In genomic region chr4:2598661-2599654, GRCh38 we compare ENCODE assay signal across 8 cellular contexts.
DNase-seq lines count a peak whose midpoint lies in the region; ATAC-seq and TF ChIP-seq lines count a peak whose summit lies in the region.

No MANE protein-coding gene starts in this region.

- H3K9me3 Mint-ChIP-seq in stimulated activated memory B cell treated with anti-CD40 and anti-IgM and Interleukin-4, amounts not matched to agents 10 μg/mL and 1 μg/mL and 100 μg/mL, for 72 hours: no peaks in the 10 kb centered on the region

- no peaks in the 10 kb centered on the region for H4K20me1 ChIP-seq in OCI-LY1 (ENCODE audit: insufficient read depth, low read length)

- ATAC-seq in HG02759 (IDR thresholded peaks at IDR 0.05; ENCODE audit: unreplicated experiment): peak; percentile 80
- ATAC-seq in stimulated activated memory B cell treated with anti-CD40 and anti-IgM and Interleukin-4, amounts not matched to agents 10 μg/mL and 1 μg/mL and 100 μg/mL, for 72 hours: peak; percentile 97

- H3K9me3 ChIP-seq in OCI-LY1 (ENCODE audit: low read length): no peaks in the 10 kb centered on the region
- H3K9me3 ChIP-seq in effector memory CD4-positive, alpha-beta T cell (ENCODE audit: control insufficient read depth, low read length): no peaks in the 10 kb centered on the region

- H3K36me3 Mint-ChIP-seq in stimulated activated memory B cell treated with anti-CD40 and anti-IgM and Interleukin-4, amounts not matched to agents 10 μg/mL and 1 μg/mL and 100 μg/mL, for 72 hours: peaks cover 25% of the 10 kb centered on the region

- peak overlapping the region; percentile 65 for H3K27ac Mint-ChIP-seq in stimulated activated memory B cell treated with anti-CD40 and anti-IgM and Interleukin-4, amounts not matched to agents 10 μg/mL and 1 μg/mL and 100 μg/mL, for 72 hours

- peak overlapping the region; percentile 71 for H3K4me3 Mint-ChIP-seq in stimulated activated memory B cell treated with anti-CD40 and anti-IgM and Interleukin-4, amounts not matched to agents 10 μg/mL and 1 μg/mL and 100 μg/mL, for 72 hours

- H3K4me1 Mint-ChIP-seq in stimulated activated memory B cell treated with anti-CD40 and anti-IgM and Interleukin-4, amounts not matched to agents 10 μg/mL and 1 μg/mL and 100 μg/mL, for 72 hours: peaks cover 63% of the 10 kb centered on the region

- DNase-seq in SKM-1 treated with dmso at 0.1 percent for 144 hours (lab: John Stamatoyannopoulos, UW; ENCODE audit: unreplicated experiment): peak; percentile 46
- DNase-seq in SKM-1 (lab: John Stamatoyannopoulos, UW; ENCODE audit: unreplicated experiment): no peak
- no peak for DNase-seq in fibroblast of pulmonary artery (ENCODE audit: low read depth)
- no peak for DNase-seq in NCI-H1417 treated with DMSO at 0.1 percent for 48 hours (lab: John Stamatoyannopoulos, UW)
- no peak for DNase-seq in effector memory CD4-positive, alpha-beta T cell

- H3K36me3 ChIP-seq in OCI-LY1 (ENCODE audit: insufficient read depth, low read length): peaks cover 4% of the 10 kb centered on the region; the same call in 1 of the 2 replicates
- peaks cover 5% of the 10 kb centered on the region for H3K36me3 ChIP-seq in effector memory CD4-positive, alpha-beta T cell (ENCODE audit: control insufficient read depth, insufficient read depth, low read length)

- H3K27ac ChIP-seq in OCI-LY1 (ENCODE audit: low read depth, low read length, poor library complexity, severe bottlenecking): peak overlapping the region; percentile 80
- no peak overlapping the region for H3K27ac ChIP-seq in effector memory CD4-positive, alpha-beta T cell (ENCODE audit: insufficient read depth, low read length, poor library complexity, severe bottlenecking)

- H3F3A ChIP-seq in OCI-LY1 (ENCODE audit: insufficient read depth, low read length): no peaks in the 10 kb centered on the region

- H2AFZ ChIP-seq in OCI-LY1 (ENCODE audit: low read length): no peak overlapping the region

- peak overlapping the region; percentile 6; the same call in 1 of the 2 replicates for H3K9ac ChIP-seq in OCI-LY1 (ENCODE audit: low read length)

- H3K27me3 ChIP-seq in OCI-LY1 (ENCODE audit: insufficient read depth, low read length): no peaks in the 10 kb centered on the region
- no peaks in the 10 kb centered on the region for H3K27me3 ChIP-seq in effector memory CD4-positive, alpha-beta T cell (replicated peaks; ENCODE audit: control insufficient read depth, insufficient read depth, low read length, poor library complexity, severe bottlenecking)

- no peaks in the 10 kb centered on the region for H3K9me2 ChIP-seq in OCI-LY1 (ENCODE audit: low read depth, low read length)

- H3K4me2 ChIP-seq in OCI-LY1 (ENCODE audit: low read length): peak overlapping the region; percentile 30; the same call in 1 of the 2 replicates

- no peaks in the 10 kb centered on the region for H3K27me3 Mint-ChIP-seq in stimulated activated memory B cell treated with anti-CD40 and anti-IgM and Interleukin-4, amounts not matched to agents 10 μg/mL and 1 μg/mL and 100 μg/mL, for 72 hours

- no peak overlapping the region for H3K4me3 ChIP-seq in OCI-LY1 (ENCODE audit: low read depth, low read length, poor library complexity, severe bottlenecking)
- no peak overlapping the region for H3K4me3 ChIP-seq in fibroblast of pulmonary artery (replicated peaks; ENCODE audit: low read depth, low read length)
- H3K4me3 ChIP-seq in effector memory CD4-positive, alpha-beta T cell (ENCODE audit: insufficient read depth, low read depth, low read length, poor library complexity, severe bottlenecking): no peak overlapping the region

- TF ChIP-seq CTCF in OCI-LY1 (IDR thresholded peaks at IDR 0.05; ENCODE audit: low read length) (peak; percentile 30; the same call in 1 of the 2 replicates), fibroblast of pulmonary artery (IDR thresholded peaks at IDR 0.05; ENCODE audit: low read length, missing control alignments) (peak; percentile 11)

- peaks cover under 1% of the 10 kb centered on the region; the same call in 1 of the 2 replicates for H3K79me2 ChIP-seq in OCI-LY1 (ENCODE audit: insufficient read depth, low read length)

- H3K4me1 ChIP-seq in OCI-LY1 (ENCODE audit: insufficient read depth, low read length, severe bottlenecking): peaks cover 42% of the 10 kb centered on the region
- H3K4me1 ChIP-seq in effector memory CD4-positive, alpha-beta T cell (ENCODE audit: control insufficient read depth, insufficient read depth, low read length, poor library complexity, severe bottlenecking): peaks cover 3% of the 10 kb centered on the region
